2 cellular contexts compared by ENCODE assay signal in genomic region chr12:123949118-123949774, GRCh38.
A peak's percentile ranks its signal among the peaks of the same experiment; 100 is the strongest.
TF ChIP-seq lines count a peak whose summit lies in the region.

No MANE protein-coding gene starts in this region.

TF ChIP-seq in HepG2, 621 proteins besides CTCF, POLR2A, EP300 and RAD21 (continues in another document):
- TF ChIP-seq CHD2 (IDR thresholded peaks at IDR 0.05; ENCODE audit: low read depth, low read length) (no peak), ELF3 (CRISPR knock-in tag; IDR thresholded peaks at IDR 0.05) (peak; percentile 34; the same call in 1 of the 2 replicates), HMG20A (CRISPR knock-in tag; IDR thresholded peaks at IDR 0.05; ENCODE audit: borderline replicate concordance) (peak; percentile 32; the same call in 1 of the 2 replicates), ZNF839 (CRISPR knock-in tag; IDR thresholded peaks at IDR 0.05; ENCODE audit: borderline replicate concordance) (0 out of 2 replicates have a peak, but pooled peaks have one; percentile 52), ZNF326 (CRISPR knock-in tag; IDR thresholded peaks at IDR 0.05; ENCODE audit: borderline replicate concordance) (no peak), DMAP1 (CRISPR knock-in tag; IDR thresholded peaks at IDR 0.05) (peak; percentile 51; the same call in 1 of the 2 replicates), ZKSCAN8 (CRISPR knock-in tag; IDR thresholded peaks at IDR 0.05; ENCODE audit: borderline replicate concordance) (no peak), ZNF777 (CRISPR knock-in tag; IDR thresholded peaks at IDR 0.05) (0 out of 2 replicates have a peak, but pooled peaks have one; percentile 15), SOX6 (IDR thresholded peaks at IDR 0.05) (no peak), SOX6 (CRISPR knock-in tag; IDR thresholded peaks at IDR 0.05) (peak; percentile 48; the same call in 1 of the 2 replicates), ZNF607 (CRISPR knock-in tag; IDR thresholded peaks at IDR 0.05; ENCODE audit: borderline replicate concordance) (no peak), ZNF619 (CRISPR knock-in tag; IDR thresholded peaks at IDR 0.05) (no peak), TP53 (CRISPR knock-in tag; conservative IDR thresholded peaks at IDR 0.05) (no peak), KLF12 (CRISPR knock-in tag; IDR thresholded peaks at IDR 0.05; ENCODE audit: borderline replicate concordance) (peak; percentile 62; the same call in 1 of the 2 replicates), SETDB1 (CRISPR knock-in tag; IDR thresholded peaks at IDR 0.05; ENCODE audit: borderline replicate concordance) (no peak), MEIS2 (CRISPR knock-in tag; IDR thresholded peaks at IDR 0.05) (peak; percentile 61; the same call in 1 of the 2 replicates), ZNF576 (CRISPR knock-in tag; IDR thresholded peaks at IDR 0.05) (no peak), PHF21A (CRISPR knock-in tag; IDR thresholded peaks at IDR 0.05) (peak; percentile 63; the same call in 1 of the 2 replicates), TBX2 (CRISPR knock-in tag; IDR thresholded peaks at IDR 0.05; ENCODE audit: borderline replicate concordance) (peak; percentile 48; the same call in 1 of the 2 replicates), ZNF83 (CRISPR knock-in tag; IDR thresholded peaks at IDR 0.05; ENCODE audit: borderline replicate concordance) (0 out of 2 replicates have a peak, but pooled peaks have one; percentile 34), ZNF550 (CRISPR knock-in tag; IDR thresholded peaks at IDR 0.05; ENCODE audit: borderline replicate concordance) (no peak), PHB2 (IDR thresholded peaks at IDR 0.05; ENCODE audit: partially characterized antibody) (no peak), PITX1 (CRISPR knock-in tag; IDR thresholded peaks at IDR 0.05) (peak; percentile 72), HOXA7 (CRISPR knock-in tag; IDR thresholded peaks at IDR 0.05) (no peak), ZNF230 (CRISPR knock-in tag; IDR thresholded peaks at IDR 0.05) (no peak), GPN1 (CRISPR knock-in tag; IDR thresholded peaks at IDR 0.05; ENCODE audit: borderline replicate concordance) (no peak), ZNF350 (CRISPR knock-in tag; IDR thresholded peaks at IDR 0.05; ENCODE audit: borderline replicate concordance, low read depth) (0 out of 2 replicates have a peak, but pooled peaks have one; percentile 25), MXD1 (CRISPR knock-in tag; IDR thresholded peaks at IDR 0.05) (no peak), SIN3A (IDR thresholded peaks at IDR 0.05; ENCODE audit: borderline replicate concordance, low read depth, low read length) (no peak), RBFOX2 (IDR thresholded peaks at IDR 0.05; ENCODE audit: low read depth, low read length) (no peak), HNF4G (IDR thresholded peaks at IDR 0.05; ENCODE audit: borderline replicate concordance, low read depth, low read length) (peak; percentile 94), HNF4G (CRISPR knock-in tag; IDR thresholded peaks at IDR 0.05; ENCODE audit: borderline replicate concordance, low read depth) (peak; percentile 97), TGIF2 (CRISPR knock-in tag; IDR thresholded peaks at IDR 0.05) (no peak), FOXA1 (IDR thresholded peaks at IDR 0.05) (no peak), FOXA1 (CRISPR knock-in tag; IDR thresholded peaks at IDR 0.05) (no peak), HOXD1 (CRISPR knock-in tag; IDR thresholded peaks at IDR 0.05) (no peak), NFIB (CRISPR knock-in tag; IDR thresholded peaks at IDR 0.05; ENCODE audit: borderline replicate concordance) (no peak), PATZ1 (CRISPR knock-in tag; IDR thresholded peaks at IDR 0.05) (peak; percentile 27; the same call in 1 of the 2 replicates), HOXA3 (CRISPR knock-in tag; IDR thresholded peaks at IDR 0.05) (peak; percentile 19; the same call in 1 of the 2 replicates), ZNF331 (CRISPR knock-in tag; IDR thresholded peaks at IDR 0.05) (0 out of 2 replicates have a peak, but pooled peaks have one; percentile 40), KAT2B (IDR thresholded peaks at IDR 0.05; ENCODE audit: borderline replicate concordance, low read depth, low read length) (no peak), NONO (IDR thresholded peaks at IDR 0.05) (no peak), NONO (CRISPR knock-in tag; conservative IDR thresholded peaks at IDR 0.05) (peak; percentile 43; the same call in 1 of the 2 replicates)

TF ChIP-seq in SK-N-SH treated with all-trans-retinoic acid at 6 μM for 48 hours, 23 proteins besides CTCF, POLR2A, EP300 and RAD21:
- TF ChIP-seq ESRRG (CRISPR knock-in tag; IDR thresholded peaks at IDR 0.05), result no peak
- no peak for TF ChIP-seq POU6F1 (CRISPR knock-in tag; IDR thresholded peaks at IDR 0.05; ENCODE audit: borderline replicate concordance, low read depth)
- no peak for TF ChIP-seq ZNF8 (CRISPR knock-in tag; IDR thresholded peaks at IDR 0.05)
- TF ChIP-seq BACH2 (CRISPR knock-in tag; IDR thresholded peaks at IDR 0.05; ENCODE audit: borderline replicate concordance), result no peak
- no peak for TF ChIP-seq TCF4 (CRISPR knock-in tag; IDR thresholded peaks at IDR 0.05; ENCODE audit: borderline replicate concordance)
- TF ChIP-seq CSDC2 (CRISPR knock-in tag; IDR thresholded peaks at IDR 0.05), result no peak
- no peak for TF ChIP-seq CSRNP3 (CRISPR knock-in tag; IDR thresholded peaks at IDR 0.05)
- TF ChIP-seq TOX (CRISPR knock-in tag; IDR thresholded peaks at IDR 0.05; ENCODE audit: borderline replicate concordance), result no peak
- TF ChIP-seq ZFP3 (CRISPR knock-in tag; IDR thresholded peaks at IDR 0.05), result no peak
